In genomic region chr6:130037207-130037811, GRCh38 we compare ENCODE assay signal across 8 cellular contexts. TPM values are rescaled to one million over a fixed set of nuclear protein-coding genes. Genes with fewer than 3 reads are reported as not detected.
DNase-seq lines count a peak whose midpoint lies in the region; ATAC-seq and TF ChIP-seq lines count a peak whose summit lies in the region.

No MANE protein-coding gene starts in this region.

- H3K27ac Mint-ChIP-seq in activated CD4-positive, alpha-beta T cell treated with anti-CD3 and anti-CD28 coated beads for 36 hours, result no peak overlapping the region

- no peak for ATAC-seq in GM18498 (IDR thresholded peaks at IDR 0.05; ENCODE audit: unreplicated experiment)
- ATAC-seq in activated CD4-positive, alpha-beta T cell treated with anti-CD3 and anti-CD28 coated beads for 36 hours, result no peak

- no peaks in the 10 kb centered on the region for H3K9me3 ChIP-seq in parathyroid adenoma (ENCODE audit: control insufficient read depth, low read length)

- POLR2A ChIA-PET in activated CD4-positive, alpha-beta T cell treated with anti-CD3 and anti-CD28 coated beads for 36 hours (lab: Charles Lee), result no interaction called here

- intact Hi-C loops in activated CD4-positive, alpha-beta T cell treated with anti-CD3 and anti-CD28 coated beads for 36 hours (cut with DNase I, micrococcal nuclease), result loop anchor here in 1 of 2 experiments (1.0 kb wide), 1 partner anchor 245 kb away; no protein-coding TSS in a partner anchor

- no peak overlapping the region for H3K4me3 ChIP-seq in GM06990 (replicated peaks; ENCODE audit: low read depth, low read length)
- no peak overlapping the region for H3K4me3 ChIP-seq in choroid plexus epithelial cell (ENCODE audit: low read depth, low read length)
- no peak overlapping the region for H3K4me3 ChIP-seq in parathyroid adenoma (ENCODE audit: low read depth, low read length)

- no peak for DNase-seq in GM06990 (ENCODE audit: extremely low read depth, insufficient read length)
- peak; percentile 8 for DNase-seq in M059J (ENCODE audit: low read depth)
- peak; percentile 36 for DNase-seq in choroid plexus epithelial cell (ENCODE audit: low read depth)
- DNase-seq in kidney tubule cell (ENCODE audit: low spot score), result no peak
- no peak for DNase-seq in hippocampal formation (lab: John Stamatoyannopoulos, UW)
- DNase-seq in activated CD4-positive, alpha-beta T cell treated with anti-CD3 and anti-CD28 coated beads for 36 hours, result no peak

- H3K27ac ChIP-seq in parathyroid adenoma, result no peak overlapping the region

- H3K4me1 ChIP-seq in parathyroid adenoma, result no peaks in the 10 kb centered on the region

- H3K4me3 Mint-ChIP-seq in activated CD4-positive, alpha-beta T cell treated with anti-CD3 and anti-CD28 coated beads for 36 hours, result no peak overlapping the region

- peak; percentile 45 for TF ChIP-seq CTCF in GM06990 (IDR thresholded peaks at IDR 0.05; ENCODE audit: insufficient read depth, low read length, poor library complexity, severe bottlenecking)
- TF ChIP-seq CTCF in choroid plexus epithelial cell (conservative IDR thresholded peaks at IDR 0.05; ENCODE audit: low read depth, low read length), result peak; percentile 57
- peak; percentile 33 for TF ChIP-seq CTCF in parathyroid adenoma (IDR thresholded peaks at IDR 0.05)

- H3K36me3 Mint-ChIP-seq in activated CD4-positive, alpha-beta T cell treated with anti-CD3 and anti-CD28 coated beads for 36 hours (ENCODE audit: low read depth), result peaks cover 10% of the 10 kb centered on the region

- peaks cover 8% of the 10 kb centered on the region for H3K79me2 ChIP-seq in parathyroid adenoma

- H3K27me3 ChIP-seq in GM06990 (replicated peaks; ENCODE audit: control insufficient read depth, insufficient read depth, low read length) (no peaks in the 10 kb centered on the region), parathyroid adenoma (ENCODE audit: control insufficient read depth, insufficient read depth, low read length) (no peaks in the 10 kb centered on the region)

- H3K27me3 Mint-ChIP-seq in activated CD4-positive, alpha-beta T cell treated with anti-CD3 and anti-CD28 coated beads for 36 hours, result no peaks in the 10 kb centered on the region

- CTCF ChIA-PET in activated CD4-positive, alpha-beta T cell treated with anti-CD3 and anti-CD28 coated beads for 36 hours (lab: Charles Lee), result interaction anchor here (0.7 to 2.6 kb wide), 7 partner anchors 8 to 374 kb away, joined by 3 to 15 read pairs (median 3); no protein-coding TSS in a partner anchor

- peaks cover 41% of the 10 kb centered on the region for H3K4me1 Mint-ChIP-seq in activated CD4-positive, alpha-beta T cell treated with anti-CD3 and anti-CD28 coated beads for 36 hours

- no peak overlapping the region for H2AFZ ChIP-seq in parathyroid adenoma

- H3K36me3 ChIP-seq in GM06990 (ENCODE audit: control insufficient read depth, insufficient read depth, low read length) (no peaks in the 10 kb centered on the region), parathyroid adenoma (ENCODE audit: control insufficient read depth, insufficient read depth, low read length) (no peaks in the 10 kb centered on the region)

- H3K4me2 ChIP-seq in parathyroid adenoma (ENCODE audit: low read length), result no peak overlapping the region

- no peak overlapping the region for H3K9ac ChIP-seq in parathyroid adenoma

- no peaks in the 10 kb centered on the region for H3K9me3 Mint-ChIP-seq in activated CD4-positive, alpha-beta T cell treated with anti-CD3 and anti-CD28 coated beads for 36 hours (ENCODE audit: low read depth)

RNA-seq across cellular contexts. Expression of gene L3MBTL3, which starts 18.9 kb away (rescaled TPM):
- total RNA-seq in M059J (2014; rRNA removed; shearing (Covaris generic)), result 6.5 and 9.4 TPM in 2 replicates
- total RNA-seq in activated CD4-positive, alpha-beta T cell treated with anti-CD3 and anti-CD28 coated beads for 36 hours, result 1 to 10 TPM; 5.4 to 9.3 TPM

Comparison
In these comparisons a context has a peak if more than half of its experiments do, and no peak if none do; other contexts are left out.
1. DNase-seq: peak in M059J (single experiment) and choroid plexus epithelial cell (single experiment); none in GM06990 (single experiment), kidney tubule cell (single experiment), hippocampal formation (0 of 2) and activated CD4-positive, alpha-beta T cell treated with anti-CD3 and anti-CD28 coated beads for 36 hours (single experiment).
2. Peak in every context shown above with its lines, with median percentiles within 50 percentile points of each other: CTCF ChIP-seq.